ENCODE assay signal across 9 cellular contexts in the genomic region with DNA sequence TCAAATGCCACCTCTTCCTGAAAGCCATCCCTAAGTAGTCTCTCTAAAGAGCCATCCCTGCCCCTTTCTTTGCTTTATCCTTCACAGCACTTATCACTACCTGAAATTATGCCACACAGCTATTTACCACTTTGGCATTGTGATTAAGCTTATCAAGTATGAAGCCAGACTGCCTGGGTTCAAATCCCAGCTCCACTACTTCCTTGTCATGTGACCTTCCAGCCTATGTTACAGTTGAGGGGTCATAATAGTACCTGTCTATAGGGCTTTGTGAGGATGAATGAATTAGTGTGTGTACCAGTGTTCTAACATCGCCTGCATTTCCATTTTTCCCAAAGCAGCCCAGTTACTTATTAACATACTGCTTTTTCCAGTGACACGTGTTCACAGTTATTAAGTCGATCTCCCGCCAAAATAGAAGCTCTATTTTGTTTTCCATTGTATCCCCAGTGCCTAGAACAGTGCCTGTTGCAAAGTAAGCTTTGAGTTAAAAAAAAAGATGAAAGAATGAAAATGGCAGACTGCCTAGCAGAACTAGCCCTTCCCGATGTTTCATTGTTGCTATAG. TPM values are rescaled to one million over a fixed set of nuclear protein-coding genes. Genes with fewer than 3 reads are reported as not detected.
DNase-seq lines count a peak whose midpoint lies in the region; ATAC-seq and TF ChIP-seq lines count a peak whose summit lies in the region.
"Had no signal": no experiment of that assay in that cellular context is flagged by ENCODE, and none has a peak within 500 bp of the region (broad histone marks: within the 10 kb centered on the region; RNA-seq: fewer than 3 reads in every experiment).

No MANE protein-coding gene starts in this region.

- peak overlapping the region in 1 of 2 experiments; percentile 25 for H3K18ac ChIP-seq in mesenchymal stem cell (ENCODE audit: low read depth in 1 of 2, low read length in 2 of 2)

- peak overlapping the region; percentile 24 for H3K4me2 ChIP-seq in mesenchymal stem cell (ENCODE audit: low read length, poor library complexity, severe bottlenecking)

- H3K27me3 Mint-ChIP-seq in nephron progenitor cell (ENCODE audit: low read depth, poor library complexity) (peaks cover 8% of the 10 kb centered on the region), T-helper 17 cell (no peaks in the 10 kb centered on the region)
- H3K27me3 Mint-ChIP-seq: T-cell had no signal

- no peak overlapping the region for H2BK12ac ChIP-seq in mesenchymal stem cell (ENCODE audit: low read length in 2 of 2)

- H3K79me1 ChIP-seq in mesenchymal stem cell (replicated peaks; ENCODE audit: low read length, poor library complexity, severe bottlenecking) = peaks cover 12% of the 10 kb centered on the region

- CTCF ChIA-PET in AG04449 (lab: Yijun Ruan, JAX) = interaction anchor here (0.9 to 4.1 kb wide), 9 partner anchors 9 to 241 kb away, joined by 3 to 44 read pairs (median 13); no protein-coding TSS in a partner anchor

- peak overlapping the region; percentile 68 for H3K27ac ChIP-seq in mesenchymal stem cell (ENCODE audit: low read length, poor library complexity, severe bottlenecking)

- no peak overlapping the region for H2BK120ac ChIP-seq in mesenchymal stem cell (ENCODE audit: low read depth, low read length)

- peak overlapping the region; percentile 9 for H4K91ac ChIP-seq in mesenchymal stem cell (ENCODE audit: low read length)

- no peak for ATAC-seq in T-helper 17 cell

- WGBS in mesenchymal stem cell = 23% methylated on average over 2 of the region's 5 CpGs

- H3K36me3 ChIP-seq in H7 (replicated peaks; ENCODE audit: control insufficient read depth, insufficient read depth, low read length) (no peaks in the 10 kb centered on the region), mesenchymal stem cell (ENCODE audit: control insufficient read depth in 1 of 2, insufficient read depth in 2 of 2, low read depth in 1 of 2, low read length in 2 of 2) (no peaks in the 10 kb centered on the region)

- peak overlapping the region; percentile 71 for H4K8ac ChIP-seq in mesenchymal stem cell (ENCODE audit: low read length)

- no peak overlapping the region for H3K27ac Mint-ChIP-seq in nephron progenitor cell
- H3K27ac Mint-ChIP-seq in T-helper 17 cell = no peak overlapping the region
- H3K27ac Mint-ChIP-seq: T-cell had no signal

- in situ Hi-C loops in astrocyte of the cerebellum (cut with HindIII; ENCODE audit: low sequenced_read_pairs) = no loop called here

- no peak overlapping the region for H3K14ac ChIP-seq in mesenchymal stem cell (ENCODE audit: low read length in 2 of 2)

- H3K9me3 ChIP-seq in mesenchymal stem cell (ENCODE audit: control insufficient read depth, low read length) = no peaks in the 10 kb centered on the region
- H3K9me3 ChIP-seq in T-helper 17 cell (ENCODE audit: control insufficient read depth, low read length, poor library complexity, severe bottlenecking) = no peaks in the 10 kb centered on the region

- H3K4me3 Mint-ChIP-seq in nephron progenitor cell = no peak overlapping the region
- H3K4me3 Mint-ChIP-seq in T-helper 17 cell = no peak overlapping the region
- H3K4me3 Mint-ChIP-seq: T-cell had no signal

- H2BK15ac ChIP-seq in mesenchymal stem cell (ENCODE audit: low read depth, poor library complexity, severe bottlenecking) = no peak overlapping the region

- no peak overlapping the region for H2BK5ac ChIP-seq in mesenchymal stem cell (ENCODE audit: low read depth, low read length, poor library complexity, severe bottlenecking)

- peak overlapping the region; percentile 91 for H3K4me3 ChIP-seq in AG04449 (ENCODE audit: low read depth, low read length)
- peak overlapping the region; percentile 14 for H3K4me3 ChIP-seq in H7 (ENCODE audit: insufficient read depth, low read depth, low read length)
- peak overlapping the region; percentile 62 for H3K4me3 ChIP-seq in astrocyte of the cerebellum (ENCODE audit: low read depth, low read length)
- H3K4me3 ChIP-seq in mesenchymal stem cell (ENCODE audit: insufficient read depth in 1 of 2, low read depth in 1 of 2, low read length in 2 of 2) = peak overlapping the region; percentile 1 to 90

- no peaks in the 10 kb centered on the region for H3K27me3 ChIP-seq in H7 (ENCODE audit: control insufficient read depth, insufficient read depth, low read length)
- no peaks in the 10 kb centered on the region for H3K27me3 ChIP-seq in mesenchymal stem cell (ENCODE audit: control insufficient read depth in 1 of 2, insufficient read depth in 1 of 2, low read length in 2 of 2)

- peak overlapping the region; percentile 59 for H2AFZ ChIP-seq in mesenchymal stem cell (ENCODE audit: low read depth, low read length)

- peak overlapping the region; percentile 97 for H3K9ac ChIP-seq in mesenchymal stem cell (ENCODE audit: low read length)

- peak overlapping the region; percentile 68 for H2AK5ac ChIP-seq in mesenchymal stem cell (ENCODE audit: low read length, severe bottlenecking)

- no peak overlapping the region for H3K23ac ChIP-seq in mesenchymal stem cell (ENCODE audit: low read length in 2 of 2)

- no peak for DNase-seq in AG04449 (ENCODE audit: low read depth, low spot score)
- no peak for DNase-seq in H7
- DNase-seq in astrocyte of the cerebellum (ENCODE audit: low read depth) = no peak
- DNase-seq in mesenchymal stem cell = no peak
- DNase-seq in amniotic stem cell (lab: John Stamatoyannopoulos, UW) = no peak
- DNase-seq in nephron progenitor cell = no peak
- DNase-seq in NCI-H1092 (lab: John Stamatoyannopoulos, UW) = no peak
- no peak for DNase-seq in T-helper 17 cell

- no peak for TF ChIP-seq CTCF in AG04449 (IDR thresholded peaks at IDR 0.05; ENCODE audit: insufficient read depth, low read length, missing control alignments)
- no peak for TF ChIP-seq CTCF in astrocyte of the cerebellum (IDR thresholded peaks at IDR 0.05; ENCODE audit: low read depth, low read length, missing control alignments)
- TF ChIP-seq CTCF in nephron progenitor cell (IDR thresholded peaks at IDR 0.05) = no peak

- H3K4me1 Mint-ChIP-seq in nephron progenitor cell = peaks cover 5% of the 10 kb centered on the region
- H3K4me1 Mint-ChIP-seq in T-helper 17 cell = peaks cover 5% of the 10 kb centered on the region

- H3K36me3 Mint-ChIP-seq in nephron progenitor cell (ENCODE audit: low read depth) = peaks cover 4% of the 10 kb centered on the region
- H3K36me3 Mint-ChIP-seq in T-helper 17 cell (ENCODE audit: low read depth) = no peaks in the 10 kb centered on the region

- H3K4me1 ChIP-seq in mesenchymal stem cell (ENCODE audit: control insufficient read depth, insufficient read depth, low read depth, low read length) = peaks cover 2% of the 10 kb centered on the region

- H3K4ac ChIP-seq in mesenchymal stem cell (ENCODE audit: low read depth in 1 of 2, low read length in 2 of 2) = peak overlapping the region; percentile 2 to 9

- H3K9me3 Mint-ChIP-seq in nephron progenitor cell = peaks cover 3% of the 10 kb centered on the region
- H3K9me3 Mint-ChIP-seq: T-cell had no signal

- POLR2A ChIA-PET in AG04449 (lab: Yijun Ruan, JAX) = interaction anchor here (0.7 to 1.2 kb wide), 8 partner anchors 9 to 242 kb away, joined by 3 to 6 read pairs (median 3); partner anchors contain the start of genes EMP3, PLA2G4C, SYNGR4 and TMEM143

RNA-seq across cellular contexts. Expression of gene ZSWIM9, which starts 32.8 kb away (rescaled TPM):
- 1.7 and 3.0 TPM in 2 replicates for total RNA-seq in H7 (2014; rRNA removed; shearing (Covaris generic))
- 2.1 TPM for polyA plus RNA-seq in mesenchymal stem cell (2013, experiment 1 of 2)
- 2.1 TPM for polyA plus RNA-seq in mesenchymal stem cell (2013, experiment 2 of 2)
- total RNA-seq in T-helper 17 cell = 1 to 10 TPM; 4.0 to 4.8 TPM

RNA-seq across cellular contexts. Expression of gene LIG1, which starts 33.2 kb away (rescaled TPM):
- 90.7 and 100 TPM in 2 replicates for total RNA-seq in H7 (2014; rRNA removed; shearing (Covaris generic))
- 8.7 TPM for polyA plus RNA-seq in mesenchymal stem cell (2013, experiment 1 of 2)
- polyA plus RNA-seq in mesenchymal stem cell (2013, experiment 2 of 2) = 8.4 TPM
- 10 to 100 TPM; 47.1 to 58.0 TPM for total RNA-seq in T-helper 17 cell

RNA-seq across cellular contexts. Expression of gene CARD8, which starts 52.4 kb away (rescaled TPM):
- total RNA-seq in H7 (2014; rRNA removed; shearing (Covaris generic)) = 0.55 and 1.1 TPM in 2 replicates
- polyA plus RNA-seq in mesenchymal stem cell (2013, experiment 1 of 2) = 29.2 TPM
- polyA plus RNA-seq in mesenchymal stem cell (2013, experiment 2 of 2) = 28.7 TPM
- total RNA-seq in T-helper 17 cell = 100 to 1,000 TPM; 127 to 164 TPM

Comparison
In these comparisons a context has a peak if more than half of its experiments do, and no peak if none do; other contexts are left out.
1. H3K4me3 ChIP-seq: peak in every context shown above with its lines; median percentile 91 in AG04449; 62 in astrocyte of the cerebellum; 46 in mesenchymal stem cell; 14 in H7.
2. RNA of gene CARD8, which starts 52.4 kb away (total RNA-seq): 127 to 164 TPM in T-helper 17 cell; 0.55 to 1.1 TPM in H7; every median in the first group is over 10 times any median in the second.